In genomic region chr1:67434491-67434890, GRCh38 we compare ENCODE assay signal across 26 cellular contexts. TPM values are rescaled to one million over a fixed set of nuclear protein-coding genes. Genes with fewer than 3 reads are reported as not detected.
A peak's percentile ranks its signal among the peaks of the same experiment; 100 is the strongest.
DNase-seq lines count a peak whose midpoint lies in the region; ATAC-seq, FAIRE-seq and TF ChIP-seq lines count a peak whose summit lies in the region.
"Had no signal": no experiment of that assay in that cellular context is flagged by ENCODE, and none has a peak within 500 bp of the region (broad histone marks: within the 10 kb centered on the region; RNA-seq: fewer than 3 reads in every experiment).

No MANE protein-coding gene starts in this region.

- H3K27ac ChIP-seq in BLaER1 treated with 17β-estradiol and CSF1 and Interleukin-3, amounts not matched to agents 10 nM and 100 nM: peak overlapping the region in 2 of 11 experiments; percentile 68 to 71; a peak in 2 of 22 replicates
- H3K27ac ChIP-seq in IMR-90 (ENCODE audit: insufficient read depth, low read length) (no peak overlapping the region), psoas muscle (peak overlapping the region; percentile 91)
- H3K27ac ChIP-seq: body of pancreas, neural progenitor cell, PC-9, right lobe of liver, testis, uterus had no signal

- TF ChIP-seq RAD21 in IMR-90 (IDR thresholded peaks at IDR 0.05; ENCODE audit: low read length): no peak

- peaks cover 17% of the 10 kb centered on the region for H3K36me3 Mint-ChIP-seq in dendritic cell treated with granulocyte-macrophage colony-stimulating factor and Interleukin-4, amounts not matched to agents 40 ng/mL and 50 ng/mL, for 4 days (ENCODE audit: low read depth)

- H3K4me3 Mint-ChIP-seq in dendritic cell treated with granulocyte-macrophage colony-stimulating factor and Interleukin-4, amounts not matched to agents 40 ng/mL and 50 ng/mL, for 4 days: no peak overlapping the region
- H3K4me3 Mint-ChIP-seq: neural progenitor cell; T-helper 2 cell treated with Interferon-gamma antibody and Interleukin-4, amounts not matched to agents 5 μg/mL and 100 μg/mL, for 36 hours had no signal

- H3K4me3 ChIP-seq in BLaER1 treated with 17β-estradiol and CSF1 and Interleukin-3, amounts not matched to agents 10 nM and 100 nM: no peak overlapping the region
- H3K4me3 ChIP-seq in IMR-90 (ENCODE audit: insufficient read depth, low read depth, low read length): no peak overlapping the region
- H3K4me3 ChIP-seq in psoas muscle: no peak overlapping the region
- H3K4me3 ChIP-seq: body of pancreas, heart right ventricle, neural progenitor cell, PC-9, right lobe of liver, testis, uterus had no signal

- H3K18ac ChIP-seq in IMR-90 (ENCODE audit: low read depth, low read length): no peak overlapping the region

- no peak overlapping the region for H3K56ac ChIP-seq in IMR-90 (ENCODE audit: extremely low read depth, insufficient read depth, low read length)

- BruUV-seq in IMR-90 (replicated peaks; lab: Mats Ljungman, UMichigan): no TSS peak

- H2BK120ac ChIP-seq in IMR-90 (ENCODE audit: low read depth, low read length): no peak overlapping the region

- no peak overlapping the region for H4K5ac ChIP-seq in IMR-90 (ENCODE audit: low read depth, low read length)

- no peak overlapping the region for H4K91ac ChIP-seq in IMR-90 (ENCODE audit: insufficient read depth, low read depth, low read length)

- H3K9me1 ChIP-seq in IMR-90 (ENCODE audit: insufficient read depth, low read length): no peaks in the 10 kb centered on the region

- no peak for ATAC-seq in IMR-90 (ENCODE audit: low read depth)
- no peak for ATAC-seq in psoas muscle
- ATAC-seq: body of pancreas; heart right ventricle; right lobe of liver; stimulated activated naive CD8-positive, alpha-beta T cell treated with anti-CD3 and anti-CD28 coated beads, Interleukin-15, Interleukin-2, amounts not matched to agents 100 U/mL and 50 U/mL, for 24 hours had no signal

- H2BK15ac ChIP-seq in IMR-90 (ENCODE audit: low read depth, low read length): no peak overlapping the region

- intact Hi-C loops in IMR-90 (cut with micrococcal nuclease) (no loop called here), psoas muscle (cut with DNase I) (loop anchor here in 1 of 2 donors (2.0 kb wide), 1 partner anchor 24 kb away; no protein-coding TSS in a partner anchor)
- intact Hi-C loops in dendritic cell treated with granulocyte-macrophage colony-stimulating factor and Interleukin-4, amounts not matched to agents 40 ng/mL and 50 ng/mL, for 4 days (cut with micrococcal nuclease): loop anchor here (5.0 to 10.0 kb wide), 2 partner anchors 248 to 380 kb away; partner anchors contain the start of gene SLC35D1

- no peak overlapping the region for H3K14ac ChIP-seq in IMR-90 (replicated peaks; ENCODE audit: low read depth, low read length)

- DNase-seq in IMR-90 (peak; percentile 17), psoas muscle (no peak), NCI-H69 (lab: John Stamatoyannopoulos, UW) (no peak), GM12892 (ENCODE audit: insufficient read length) (no peak), islet precursor cell (no peak)
- DNase-seq: activated CD4-positive, alpha-beta T cell treated with anti-CD3 and anti-CD28 coated beads for 48 hours; activated gamma-delta T cell treated with Interleukin-2 at 50 U/mL for 16 hours; activated T-cell treated with anti-CD3 and anti-CD28 coated beads, Interleukin-2, amount 50 U/mL, for 1 hour; body of pancreas; CD8-positive, alpha-beta memory T cell; heart right ventricle; NCI-H146; NCI-H446; PC-9; posterior cingulate gyrus; right lobe of liver; Right ventricle myocardium superior; stimulated activated naive CD8-positive, alpha-beta T cell treated with anti-CD3 and anti-CD28 coated beads, Interleukin-15, Interleukin-2, amounts not matched to agents 100 U/mL and 50 U/mL, for 24 hours; testis; uterus had no signal

- FAIRE-seq in GM12892 (lab: Jason Lieb, UNC): no peak
- FAIRE-seq: endothelial cell of umbilical vein, H54 had no signal

- H2AK5ac ChIP-seq in IMR-90 (ENCODE audit: low read depth, low read length): no peak overlapping the region

- no peak overlapping the region for H3K9ac ChIP-seq in BLaER1 treated with 17β-estradiol and CSF1 and Interleukin-3, amounts not matched to agents 10 nM and 100 nM
- no peak overlapping the region for H3K9ac ChIP-seq in IMR-90 (ENCODE audit: low read depth, low read length)
- H3K9ac ChIP-seq: neural progenitor cell had no signal

- H3K9me3 Mint-ChIP-seq in dendritic cell treated with granulocyte-macrophage colony-stimulating factor and Interleukin-4, amounts not matched to agents 40 ng/mL and 50 ng/mL, for 4 days: no peaks in the 10 kb centered on the region
- H3K9me3 Mint-ChIP-seq: neural progenitor cell; T-helper 2 cell treated with Interferon-gamma antibody and Interleukin-4, amounts not matched to agents 5 μg/mL and 100 μg/mL, for 36 hours had no signal

- dilution Hi-C loops in IMR-90 (cut with HindIII; ENCODE audit: low sequenced_read_pairs, unreplicated experiment): no loop called here

- H3K27me3 Mint-ChIP-seq in dendritic cell treated with granulocyte-macrophage colony-stimulating factor and Interleukin-4, amounts not matched to agents 40 ng/mL and 50 ng/mL, for 4 days: no peaks in the 10 kb centered on the region
- H3K27me3 Mint-ChIP-seq: CD8-positive, alpha-beta memory T cell had no signal

- no peak overlapping the region for H2BK20ac ChIP-seq in IMR-90 (ENCODE audit: low read depth, low read length)

- H2AFZ ChIP-seq in IMR-90 (replicated peaks; ENCODE audit: low read length, poor library complexity): no peak overlapping the region
- H2AFZ ChIP-seq: neural progenitor cell, PC-9 had no signal

- H3K23ac ChIP-seq in IMR-90 (ENCODE audit: low read depth, low read length): no peak overlapping the region

- peaks cover 32 to 49% (median 38%) of the 10 kb centered on the region in 10 experiments for H3K4me1 ChIP-seq in BLaER1 treated with 17β-estradiol and CSF1 and Interleukin-3, amounts not matched to agents 10 nM and 100 nM
- no peaks in the 10 kb centered on the region for H3K4me1 ChIP-seq in IMR-90 (ENCODE audit: control insufficient read depth, insufficient read depth, low read length)
- peaks cover 37% of the 10 kb centered on the region for H3K4me1 ChIP-seq in psoas muscle
- H3K4me1 ChIP-seq: right lobe of liver, uterus had no signal

- no peak for TF ChIP-seq CTCF in IMR-90 (conservative IDR thresholded peaks at IDR 0.05; ENCODE audit: low read depth, low read length)
- TF ChIP-seq CTCF in psoas muscle (IDR thresholded peaks at IDR 0.05): no peak

- no peak overlapping the region for H2AK9ac ChIP-seq in IMR-90 (replicated peaks; ENCODE audit: low read depth, low read length, poor library complexity)

- H4K8ac ChIP-seq in IMR-90 (ENCODE audit: low read depth in 2 of 2, low read length in 2 of 2): no peak overlapping the region

- POLR2A ChIA-PET in IMR-90 (lab: Charles Lee; ENCODE audit: unreplicated experiment): no interaction called here

- no CpG with 5 or more reads among the region's 2 CpGs for WGBS in IMR-90 (ENCODE audit: extremely low coverage in 2 of 2, insufficient read length in 1 of 2), 2 experiments
- WGBS in psoas muscle, 3 donors: 52 to 72% (median 65%) methylated on average over 2 of the region's 2 CpGs

- TF ChIP-seq POLR2A in IMR-90 (IDR thresholded peaks at IDR 0.05; ENCODE audit: low read depth, low read length) (no peak), GM12892 (IDR thresholded peaks at IDR 0.05; ENCODE audit: low read depth, low read length) (no peak)

- CTCF ChIA-PET in IMR-90 (lab: Yijun Ruan, JAX): no interaction called here

- in situ Hi-C loops in IMR-90 (cut with MboI; ENCODE audit: low sequenced_read_pairs): no loop called here

- peaks cover 43% of the 10 kb centered on the region for H3K4me1 Mint-ChIP-seq in dendritic cell treated with granulocyte-macrophage colony-stimulating factor and Interleukin-4, amounts not matched to agents 40 ng/mL and 50 ng/mL, for 4 days (ENCODE audit: low read depth)

- H3K79me1 ChIP-seq in IMR-90 (ENCODE audit: low read depth in 1 of 2, low read length in 2 of 2): no peaks in the 10 kb centered on the region

- no peaks in the 10 kb centered on the region for H3K9me3 ChIP-seq in BLaER1 treated with 17β-estradiol and CSF1 and Interleukin-3, amounts not matched to agents 10 nM and 100 nM (replicated peaks in 1 of 11)
- no peaks in the 10 kb centered on the region for H3K9me3 ChIP-seq in IMR-90 (ENCODE audit: control insufficient read depth, insufficient read depth, low read length)
- H3K9me3 ChIP-seq in psoas muscle: no peaks in the 10 kb centered on the region
- H3K9me3 ChIP-seq: body of pancreas, heart right ventricle, right lobe of liver, testis, uterus had no signal

- H3K36me3 ChIP-seq in BLaER1 treated with 17β-estradiol and CSF1 and Interleukin-3, amounts not matched to agents 10 nM and 100 nM: peaks cover 0 to 1% (median 0%) of the 10 kb centered on the region in 11 experiments; a peak in 2 of 22 replicates
- H3K36me3 ChIP-seq in IMR-90 (ENCODE audit: control insufficient read depth, insufficient read depth, low read length) (no peaks in the 10 kb centered on the region), psoas muscle (ENCODE audit: insufficient read depth in 1 of 2, low read depth in 1 of 2) (no peaks in the 10 kb centered on the region)
- H3K36me3 ChIP-seq: heart right ventricle, neural progenitor cell, right lobe of liver, uterus had no signal

- H3K27me3 ChIP-seq in BLaER1 treated with 17β-estradiol and CSF1 and Interleukin-3, amounts not matched to agents 10 nM and 100 nM: no peaks in the 10 kb centered on the region
- no peaks in the 10 kb centered on the region for H3K27me3 ChIP-seq in IMR-90 (ENCODE audit: control insufficient read depth, insufficient read depth, low read length)
- no peaks in the 10 kb centered on the region for H3K27me3 ChIP-seq in psoas muscle (ENCODE audit: insufficient read depth in 3 of 3, low read length in 2 of 3)
- H3K27me3 ChIP-seq: body of pancreas, heart right ventricle, right lobe of liver, testis, uterus had no signal

- no peak overlapping the region for H3K4ac ChIP-seq in IMR-90 (ENCODE audit: low read depth, low read length)

- H3K27ac Mint-ChIP-seq in dendritic cell treated with granulocyte-macrophage colony-stimulating factor and Interleukin-4, amounts not matched to agents 40 ng/mL and 50 ng/mL, for 4 days: peak overlapping the region; percentile 18
- H3K27ac Mint-ChIP-seq: CD8-positive, alpha-beta memory T cell; neural progenitor cell; T-helper 2 cell treated with Interferon-gamma antibody and Interleukin-4, amounts not matched to agents 5 μg/mL and 100 μg/mL, for 36 hours had no signal

- peak overlapping the region in 9 of 11 experiments; percentile 59 to 82 (median 76); a peak in 12 of 22 replicates for H3K4me2 ChIP-seq in BLaER1 treated with 17β-estradiol and CSF1 and Interleukin-3, amounts not matched to agents 10 nM and 100 nM
- no peak overlapping the region for H3K4me2 ChIP-seq in IMR-90 (ENCODE audit: low read depth, low read length)
- H3K4me2 ChIP-seq: neural progenitor cell, PC-9 had no signal

- no peak overlapping the region for H2BK5ac ChIP-seq in IMR-90 (ENCODE audit: low read depth, low read length, poor library complexity, severe bottlenecking)

- H4K20me1 ChIP-seq in BLaER1 treated with 17β-estradiol and CSF1 and Interleukin-3, amounts not matched to agents 10 nM and 100 nM: peaks cover 2 to 5% (median 3%) of the 10 kb centered on the region in 11 experiments; a peak in 20 of 22 replicates
- H4K20me1 ChIP-seq in IMR-90 (ENCODE audit: insufficient read depth, low read length): peaks cover 2% of the 10 kb centered on the region

RNA-seq across cellular contexts. Expression of gene SERBP1, which starts 4.3 kb away (rescaled TPM):
- total RNA-seq in IMR-90 (2012; rRNA removed) (94.1 and 240 TPM in 2 replicates), psoas muscle (100 to 1,000 TPM; 197 to 289 (median 216) TPM)
- polyA plus RNA-seq in IMR-90 (2012; rRNA removed) (153 TPM in 2 replicates), psoas muscle (100 to 1,000 TPM; 189 to 299 (median 277) TPM)
- polyA plus RNA-seq in IMR-90 (2012; cell fraction: cytosol; rRNA removed): 65.9 and 68.8 TPM in 2 replicates
- 22.2 and 52.1 TPM in 2 replicates for polyA plus RNA-seq in IMR-90 (2012; cell fraction: nucleus; rRNA removed; ENCODE audit: low replicate concordance)
- 324 TPM for polyA plus RNA-seq in GM12892 (2012; ENCODE audit: missing spikeins)
